Comparison of ENCODE assay signal across 23 cellular contexts in the genomic region with DNA sequence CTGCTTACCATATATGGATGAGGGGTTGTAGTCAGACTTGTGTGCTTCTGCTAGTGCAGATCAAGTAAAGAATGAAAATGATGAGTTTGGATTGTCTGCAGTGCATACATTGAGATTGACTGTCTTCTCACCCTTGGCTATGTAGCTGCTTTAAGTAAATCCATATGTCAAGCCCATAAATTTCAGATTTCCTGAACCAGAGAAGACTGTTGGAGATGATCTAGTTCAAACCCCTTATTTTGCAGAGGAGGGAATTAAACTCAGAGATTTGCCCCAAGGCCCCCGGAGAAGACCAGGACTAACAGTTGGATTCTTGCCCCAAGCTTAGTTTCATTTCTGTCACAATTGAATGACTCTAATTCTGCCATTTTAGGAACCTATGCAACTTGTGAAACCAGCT.
"Had no signal": no experiment of that assay in that cellular context is flagged by ENCODE, and none has a peak within 500 bp of the region (broad histone marks: within the 10 kb centered on the region; RNA-seq: fewer than 3 reads in every experiment).

No MANE protein-coding gene starts in this region.

- DNase-seq: Kasumi-1, MM.1S, NCI-H1048, NCI-H1105, NCI-H1417, NCI-H1436 treated with DMSO at 0.1 percent for 48 hours, NCI-H1694 treated with DMSO at 0.1 percent for 48 hours, NCI-H1930, NCI-H2081, NCI-H2107, NCI-H2227 treated with DMSO at 0.1 percent for 48 hours, NCI-H524, NCI-H69, NCI-H774, OCI-M1, Right ventricle myocardium superior, RPMI8226, T-helper 1 cell had no signal

- ATAC-seq: K562, SK-N-SH treated with all-trans-retinoic acid at 6 μM for 48 hours had no signal

- H3K4me2 ChIP-seq: KMS-11 had no signal

- H3K27me3 Mint-ChIP-seq: IgD-negative memory B cell had no signal

- H3K36me3 Mint-ChIP-seq: IgD-negative memory B cell had no signal

- H3K27ac Mint-ChIP-seq: IgD-negative memory B cell had no signal

- H3K27ac ChIP-seq: HL-60, KMS-11 had no signal

- H3K9ac ChIP-seq: KMS-11 had no signal

- H3K4me3 Mint-ChIP-seq: IgD-negative memory B cell had no signal

- H3K4me3 ChIP-seq: K562 had no signal
